In genomic region chr19:50679177-50680125, GRCh38 we compare ENCODE assay signal across 1 cellular context.
TF ChIP-seq lines count a peak whose summit lies in the region.

No MANE protein-coding gene starts in this region.

TF ChIP-seq in K562, 482 proteins besides CTCF, POLR2A, EP300 and RAD21 (continued from another document):
- no peak for TF ChIP-seq PRDM10 (IDR thresholded peaks at IDR 0.05; ENCODE audit: partially characterized antibody)
- TF ChIP-seq, protein P1, sequence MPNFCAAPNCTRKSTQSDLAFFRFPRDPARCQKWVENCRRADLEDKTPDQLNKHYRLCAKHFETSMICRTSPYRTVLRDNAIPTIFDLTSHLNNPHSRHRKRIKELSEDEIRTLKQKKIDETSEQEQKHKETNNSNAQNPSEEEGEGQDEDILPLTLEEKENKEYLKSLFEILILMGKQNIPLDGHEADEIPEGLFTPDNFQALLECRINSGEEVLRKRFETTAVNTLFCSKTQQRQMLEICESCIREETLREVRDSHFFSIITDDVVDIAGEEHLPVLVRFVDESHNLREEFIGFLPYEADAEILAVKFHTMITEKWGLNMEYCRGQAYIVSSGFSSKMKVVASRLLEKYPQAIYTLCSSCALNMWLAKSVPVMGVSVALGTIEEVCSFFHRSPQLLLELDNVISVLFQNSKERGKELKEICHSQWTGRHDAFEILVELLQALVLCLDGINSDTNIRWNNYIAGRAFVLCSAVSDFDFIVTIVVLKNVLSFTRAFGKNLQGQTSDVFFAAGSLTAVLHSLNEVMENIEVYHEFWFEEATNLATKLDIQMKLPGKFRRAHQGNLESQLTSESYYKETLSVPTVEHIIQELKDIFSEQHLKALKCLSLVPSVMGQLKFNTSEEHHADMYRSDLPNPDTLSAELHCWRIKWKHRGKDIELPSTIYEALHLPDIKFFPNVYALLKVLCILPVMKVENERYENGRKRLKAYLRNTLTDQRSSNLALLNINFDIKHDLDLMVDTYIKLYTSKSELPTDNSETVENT (CRISPR knock-in tag; IDR thresholded peaks at IDR 0.05): no peak
- no peak for TF ChIP-seq POLR3A (IDR thresholded peaks at IDR 0.05; ENCODE audit: borderline replicate concordance, extremely low read depth, insufficient read depth, insufficient read length)
- TF ChIP-seq IRF2 (CRISPR knock-in tag; IDR thresholded peaks at IDR 0.05): no peak
- TF ChIP-seq TOE1 (IDR thresholded peaks at IDR 0.05; ENCODE audit: borderline replicate concordance): 0 out of 2 replicates have a peak, but pooled peaks have one; percentile 25
- TF ChIP-seq TOE1 (CRISPR knock-in tag; IDR thresholded peaks at IDR 0.05; ENCODE audit: borderline replicate concordance, low read depth): no peak
- peak; percentile 94 for TF ChIP-seq E2F8 (IDR thresholded peaks at IDR 0.05; ENCODE audit: low read depth, partially characterized antibody)
- TF ChIP-seq BRF2 (IDR thresholded peaks at IDR 0.05; ENCODE audit: borderline replicate concordance, insufficient read depth, insufficient read length): no peak
- peak; percentile 97; the same call in 1 of the 2 replicates for TF ChIP-seq GTF2F1 (IDR thresholded peaks at IDR 0.05; ENCODE audit: low read depth, low read length)
- peak; percentile 99 for TF ChIP-seq CREM (IDR thresholded peaks at IDR 0.05; ENCODE audit: low read depth)
- TF ChIP-seq ZNF696 (CRISPR knock-in tag; conservative IDR thresholded peaks at IDR 0.05): no peak
- TF ChIP-seq, protein P2, sequence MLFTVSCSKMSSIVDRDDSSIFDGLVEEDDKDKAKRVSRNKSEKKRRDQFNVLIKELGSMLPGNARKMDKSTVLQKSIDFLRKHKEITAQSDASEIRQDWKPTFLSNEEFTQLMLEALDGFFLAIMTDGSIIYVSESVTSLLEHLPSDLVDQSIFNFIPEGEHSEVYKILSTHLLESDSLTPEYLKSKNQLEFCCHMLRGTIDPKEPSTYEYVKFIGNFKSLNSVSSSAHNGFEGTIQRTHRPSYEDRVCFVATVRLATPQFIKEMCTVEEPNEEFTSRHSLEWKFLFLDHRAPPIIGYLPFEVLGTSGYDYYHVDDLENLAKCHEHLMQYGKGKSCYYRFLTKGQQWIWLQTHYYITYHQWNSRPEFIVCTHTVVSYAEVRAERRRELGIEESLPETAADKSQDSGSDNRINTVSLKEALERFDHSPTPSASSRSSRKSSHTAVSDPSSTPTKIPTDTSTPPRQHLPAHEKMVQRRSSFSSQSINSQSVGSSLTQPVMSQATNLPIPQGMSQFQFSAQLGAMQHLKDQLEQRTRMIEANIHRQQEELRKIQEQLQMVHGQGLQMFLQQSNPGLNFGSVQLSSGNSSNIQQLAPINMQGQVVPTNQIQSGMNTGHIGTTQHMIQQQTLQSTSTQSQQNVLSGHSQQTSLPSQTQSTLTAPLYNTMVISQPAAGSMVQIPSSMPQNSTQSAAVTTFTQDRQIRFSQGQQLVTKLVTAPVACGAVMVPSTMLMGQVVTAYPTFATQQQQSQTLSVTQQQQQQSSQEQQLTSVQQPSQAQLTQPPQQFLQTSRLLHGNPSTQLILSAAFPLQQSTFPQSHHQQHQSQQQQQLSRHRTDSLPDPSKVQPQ (CRISPR knock-in tag; IDR thresholded peaks at IDR 0.05; ENCODE audit: borderline replicate concordance): no peak
- TF ChIP-seq MYC (IDR thresholded peaks at IDR 0.05; ENCODE audit: low read depth, low read length): no peak; the same call in 1 of the 2 replicates
- peak; percentile 69; the same call in 1 of the 2 replicates for TF ChIP-seq MYC (CRISPR knock-in tag; IDR thresholded peaks at IDR 0.05; ENCODE audit: borderline replicate concordance, low read depth)
- peak; percentile 65 for TF ChIP-seq BRD9 (IDR thresholded peaks at IDR 0.05; ENCODE audit: low read depth, partially characterized antibody)
- TF ChIP-seq RNF2 (IDR thresholded peaks at IDR 0.05): peak; percentile 31; the same call in 1 of the 2 replicates
- peak; percentile 93 for TF ChIP-seq CREB1 (IDR thresholded peaks at IDR 0.05)
- peak; percentile 99 for TF ChIP-seq CREB1 (CRISPR knock-in tag; IDR thresholded peaks at IDR 0.05)
- peak; percentile 68 for TF ChIP-seq PHB2 (IDR thresholded peaks at IDR 0.05; ENCODE audit: low read depth)
- 0 out of 2 replicates have a peak, but pooled peaks have one; percentile 10 for TF ChIP-seq GATA2 (CRISPR knock-in tag; IDR thresholded peaks at IDR 0.05)
- peak; percentile 39; the same call in 1 of the 2 replicates for TF ChIP-seq CTBP1 (IDR thresholded peaks at IDR 0.05; ENCODE audit: borderline replicate concordance)
- TF ChIP-seq THRAP3 (IDR thresholded peaks at IDR 0.05; ENCODE audit: borderline replicate concordance): peak; percentile 81
- TF ChIP-seq RFX7 (CRISPR knock-in tag; IDR thresholded peaks at IDR 0.05): no peak
- TF ChIP-seq FOXK1 (CRISPR knock-in tag; IDR thresholded peaks at IDR 0.05; ENCODE audit: borderline replicate concordance): peak; percentile 76; the same call in 1 of the 2 replicates
- TF ChIP-seq GABPB1 (CRISPR knock-in tag; IDR thresholded peaks at IDR 0.05): peak; percentile 61
- TF ChIP-seq KAT2B (IDR thresholded peaks at IDR 0.05; ENCODE audit: low read depth, low read length): no peak
- peak; percentile 83; the same call in 1 of the 2 replicates for TF ChIP-seq ZBTB26 (CRISPR knock-in tag; IDR thresholded peaks at IDR 0.05)
- no peak for TF ChIP-seq SRF (CRISPR knock-in tag; IDR thresholded peaks at IDR 0.05)
- TF ChIP-seq ZNF239 (CRISPR knock-in tag; IDR thresholded peaks at IDR 0.05): no peak
- TF ChIP-seq, protein P3, sequence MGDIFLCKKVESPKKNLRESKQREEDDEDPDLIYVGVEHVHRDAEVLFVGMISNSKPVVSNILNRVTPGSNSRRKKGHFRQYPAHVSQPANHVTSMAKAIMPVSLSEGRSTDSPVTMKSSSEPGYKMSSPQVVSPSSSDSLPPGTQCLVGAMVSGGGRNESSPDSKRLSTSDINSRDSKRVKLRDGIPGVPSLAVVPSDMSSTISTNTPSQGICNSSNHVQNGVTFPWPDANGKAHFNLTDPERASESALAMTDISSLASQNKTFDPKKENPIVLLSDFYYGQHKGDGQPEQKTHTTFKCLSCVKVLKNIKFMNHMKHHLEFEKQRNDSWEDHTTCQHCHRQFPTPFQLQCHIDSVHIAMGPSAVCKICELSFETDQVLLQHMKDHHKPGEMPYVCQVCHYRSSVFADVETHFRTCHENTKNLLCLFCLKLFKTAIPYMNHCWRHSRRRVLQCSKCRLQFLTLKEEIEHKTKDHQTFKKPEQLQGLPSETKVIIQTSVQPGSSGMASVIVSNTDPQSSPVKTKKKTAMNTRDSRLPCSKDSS (IDR thresholded peaks at IDR 0.05; ENCODE audit: low read depth, partially characterized antibody): peak; percentile 39
